ENCODE assay signal across 8 cellular contexts in genomic region chr1:235883261-235883927, GRCh38. TPM values are rescaled to one million over a fixed set of nuclear protein-coding genes. Genes with fewer than 3 reads are reported as not detected.
A peak's percentile ranks its signal among the peaks of the same experiment; 100 is the strongest.
DNase-seq lines count a peak whose midpoint lies in the region; ATAC-seq, FAIRE-seq and TF ChIP-seq lines count a peak whose summit lies in the region.
"Had no signal": no experiment of that assay in that cellular context is flagged by ENCODE, and none has a peak within 500 bp of the region (broad histone marks: within the 10 kb centered on the region; RNA-seq: fewer than 3 reads in every experiment).

No MANE protein-coding gene starts in this region.

- intact Hi-C loops in left cardiac atrium (cut with DNase I): no loop called here

- TF ChIP-seq CTCF in LNCaP clone FGC (IDR thresholded peaks at IDR 0.05; ENCODE audit: control insufficient read depth, extremely low read depth, insufficient read depth) (no peak), smooth muscle cell (IDR thresholded peaks at IDR 0.05; ENCODE audit: borderline replicate concordance, insufficient read depth, poor library complexity, severe bottlenecking) (no peak)

- H3K27me3 ChIP-seq in smooth muscle cell (ENCODE audit: low read depth): peaks cover 3% of the 10 kb centered on the region

- FAIRE-seq in GM18507 (lab: Jason Lieb, UNC): peak; percentile 74
- FAIRE-seq: TTC549 had no signal

- H3F3A ChIP-seq in smooth muscle cell (ENCODE audit: low read depth): no peaks in the 10 kb centered on the region

- peak; percentile 82 to 88 for ATAC-seq in left cardiac atrium

- DNase-seq in GM18507 (ENCODE audit: extremely low spot score, insufficient read length, low read depth) (no peak), LNCaP clone FGC (ENCODE audit: low read depth) (peak; percentile 30), amniotic stem cell (lab: John Stamatoyannopoulos, UW) (peak; percentile 84), left cardiac atrium (peak; percentile 85), smooth muscle cell (lab: John Stamatoyannopoulos, UW; ENCODE audit: unreplicated experiment) (peak; percentile 13), germinal center (ENCODE audit: low spot score) (no peak), erythroblast (lab: John Stamatoyannopoulos, UW) (no peak)

- no peaks in the 10 kb centered on the region for H3K79me2 ChIP-seq in smooth muscle cell (ENCODE audit: low read depth)

- TF ChIP-seq POLR2A in erythroblast (IDR thresholded peaks at IDR 0.05; ENCODE audit: low read length): no peak

- no peaks in the 10 kb centered on the region for H3K36me3 ChIP-seq in smooth muscle cell (ENCODE audit: low read depth)

- no peak overlapping the region for H3K9ac ChIP-seq in smooth muscle cell (ENCODE audit: low read depth)

- peak overlapping the region; percentile 70 for H3K4me2 ChIP-seq in smooth muscle cell

- no peaks in the 10 kb centered on the region for H3K9me3 ChIP-seq in smooth muscle cell (replicated peaks; ENCODE audit: low read depth)

- no peaks in the 10 kb centered on the region for H4K20me1 ChIP-seq in smooth muscle cell (ENCODE audit: low read depth)

- no peak overlapping the region for H3K4me3 ChIP-seq in LNCaP clone FGC (ENCODE audit: low read depth, low read length)
- no peak overlapping the region for H3K4me3 ChIP-seq in smooth muscle cell

- peak overlapping the region; percentile 61 for H3K27ac ChIP-seq in smooth muscle cell (ENCODE audit: low read depth)

- no peaks in the 10 kb centered on the region for H3K4me1 ChIP-seq in smooth muscle cell (ENCODE audit: low read depth)

- no peak overlapping the region for H2AFZ ChIP-seq in smooth muscle cell (ENCODE audit: low read depth)

- 41% methylated on average over 12 of the region's 12 CpGs for WGBS in smooth muscle cell (ENCODE audit: low lambda C conversion rate)

RNA-seq across cellular contexts. Expression of gene LYST, which starts 16.7 kb away (rescaled TPM):
- total RNA-seq in left cardiac atrium (10 to 100 TPM; 10.7 to 16.2 TPM), smooth muscle cell (13.5 and 18.8 TPM in 2 replicates)
- polyA plus RNA-seq in smooth muscle cell: 2.2 and 4.5 TPM in 2 replicates

Comparison
In these comparisons a context has a peak if more than half of its experiments do, and no peak if none do; other contexts are left out.
1. DNase-seq: peak in LNCaP clone FGC (single experiment), amniotic stem cell (single experiment), left cardiac atrium (single experiment) and smooth muscle cell (single experiment); none in GM18507 (single experiment), germinal center (single experiment) and erythroblast (0 of 2).